17 cellular contexts compared by ENCODE assay signal in genomic region chr18:42925036-42925435, GRCh38.
"Had no signal": no experiment of that assay in that cellular context is flagged by ENCODE, and none has a peak within 500 bp of the region (broad histone marks: within the 10 kb centered on the region; RNA-seq: fewer than 3 reads in every experiment).

No MANE protein-coding gene starts in this region.

- H3K27me3 ChIP-seq: cardiac muscle cell, right atrium auricular region, suprapubic skin had no signal

- H3K27ac ChIP-seq: cardiac muscle cell, right atrium auricular region, suprapubic skin, VCaP had no signal

- ATAC-seq: effector memory CD8-positive, alpha-beta T cell; left ventricle myocardium superior had no signal

- DNase-seq: activated CD4-positive, alpha-beta T cell treated with anti-CD3 and anti-CD28 coated beads for 1 hour; activated CD8-positive, alpha-beta memory T cell treated with anti-CD3 and anti-CD28 coated beads for 24 hours; activated CD8-positive, alpha-beta memory T cell treated with anti-CD3 and anti-CD28 coated beads, Interleukin-2, amount 50 U/mL, for 48 hours; activated effector memory CD4-positive, alpha-beta T cell treated with Interleukin-2 at 50 U/mL for 16 hours; activated T-cell treated with anti-CD3 and anti-CD28 coated beads, Interleukin-2, amount 50 U/mL, for 48 hours; dermis blood vessel endothelial cell; effector memory CD8-positive, alpha-beta T cell; immature natural killer cell; left ventricle myocardium superior; small intestine; stimulated activated CD4-positive, alpha-beta T cell treated with anti-CD3 and anti-CD28 coated beads, Interleukin-15, amount 100 ng/mL, for 24 hours; stimulated activated CD4-positive, alpha-beta T cell treated with anti-CD3 and anti-CD28 coated beads, Interleukin-2, amount 100 ng/mL, for 48 hours; trophoblast cell had no signal

- H3K36me3 ChIP-seq: cardiac muscle cell, right atrium auricular region, suprapubic skin had no signal

- H3K9me3 ChIP-seq: right atrium auricular region, suprapubic skin had no signal

- H3K4me1 ChIP-seq: right atrium auricular region, suprapubic skin had no signal

- H3K4me3 ChIP-seq: cardiac muscle cell, right atrium auricular region, suprapubic skin had no signal
